ENCODE assay signal across 11 cellular contexts in genomic region chr6:2865270-2866182, GRCh38. TPM values are rescaled to one million over a fixed set of nuclear protein-coding genes. Genes with fewer than 3 reads are reported as not detected.
DNase-seq lines count a peak whose midpoint lies in the region; ATAC-seq, FAIRE-seq and TF ChIP-seq lines count a peak whose summit lies in the region.
"Had no signal": no experiment of that assay in that cellular context is flagged by ENCODE, and none has a peak within 500 bp of the region (broad histone marks: within the 10 kb centered on the region; RNA-seq: fewer than 3 reads in every experiment).

No MANE protein-coding gene starts in this region.

- no peaks in the 10 kb centered on the region for H3K9me1 ChIP-seq in keratinocyte (ENCODE audit: control insufficient read depth, extremely low read depth, insufficient read depth, low read length)

- H3K4me2 ChIP-seq in keratinocyte (ENCODE audit: control insufficient read depth, extremely low read depth, insufficient read depth, low read depth, low read length), result peak overlapping the region; percentile 57

- H3K36me3 ChIP-seq in adipocyte (ENCODE audit: control insufficient read depth, insufficient read depth, low read length, severe bottlenecking), result no peaks in the 10 kb centered on the region
- H3K36me3 ChIP-seq in keratinocyte (ENCODE audit: control insufficient read depth in 2 of 2, extremely low read depth in 1 of 2, insufficient read depth in 2 of 2, low read length in 2 of 2), result no peaks in the 10 kb centered on the region

- ATAC-seq in stimulated activated effector memory CD8-positive, alpha-beta T cell treated with anti-CD3 and anti-CD28 coated beads, Interleukin-12 subunit alpha, Interleukin-12 subunit beta, amount 100 ng/mL, for 72 hours, result no peak
- ATAC-seq: activated naive CD8-positive, alpha-beta T cell treated with anti-CD3 and anti-CD28 coated beads, Interleukin-2, amount 50 U/mL, for 24 hours had no signal

- peak overlapping the region; percentile 20 for H2AFZ ChIP-seq in keratinocyte (ENCODE audit: control insufficient read depth, low read length)

- H3K9me3 ChIP-seq in adipocyte (ENCODE audit: control insufficient read depth, low read length), result no peaks in the 10 kb centered on the region
- no peaks in the 10 kb centered on the region for H3K9me3 ChIP-seq in keratinocyte (ENCODE audit: control insufficient read depth, low read depth, low read length)

- peak; percentile 22 for DNase-seq in HCEC 1CT
- no peak for DNase-seq in adipocyte (ENCODE audit: low read depth)
- DNase-seq in keratinocyte (ENCODE audit: low read depth, low spot score), result no peak
- DNase-seq in stimulated activated effector memory CD8-positive, alpha-beta T cell treated with anti-CD3 and anti-CD28 coated beads, Interleukin-12 subunit alpha, Interleukin-12 subunit beta, amount 100 ng/mL, for 72 hours (ENCODE audit: low spot score in 2 of 2), result no peak
- DNase-seq in NCI-H1930 (lab: John Stamatoyannopoulos, UW), result no peak
- DNase-seq in stimulated activated CD4-positive, alpha-beta T cell treated with anti-CD3 and anti-CD28 coated beads, Interleukin-15, amount 100 ng/mL, for 24 hours, result no peak
- DNase-seq in GF-D8 (lab: John Stamatoyannopoulos, UW), result no peak
- DNase-seq: activated CD4-positive, alpha-beta T cell treated with anti-CD3 and anti-CD28 coated beads, Interleukin-2, amount 50 U/mL, for 48 hours; activated naive CD8-positive, alpha-beta T cell treated with anti-CD3 and anti-CD28 coated beads, Interleukin-2, amount 50 U/mL, for 24 hours; NCI-H446 had no signal

- no peak overlapping the region for H3K27ac ChIP-seq in keratinocyte (ENCODE audit: control insufficient read depth, insufficient read depth, low read length)
- H3K27ac ChIP-seq: SK-N-MC had no signal

- H3K4me3 ChIP-seq in adipocyte (ENCODE audit: low read length), result peak overlapping the region; percentile 76
- peak overlapping the region in 1 of 3 experiments; percentile 6 for H3K4me3 ChIP-seq in keratinocyte (ENCODE audit: control insufficient read depth in 2 of 3, extremely low read depth in 1 of 3, insufficient read depth in 2 of 3, low read depth in 1 of 3, low read length in 3 of 3)
- H3K4me3 ChIP-seq: SK-N-MC had no signal

- H3K27me3 ChIP-seq in adipocyte (replicated peaks; ENCODE audit: control insufficient read depth, insufficient read depth, low read length) (no peaks in the 10 kb centered on the region), keratinocyte (ENCODE audit: control insufficient read depth, extremely low read depth, insufficient read depth, low read length) (no peaks in the 10 kb centered on the region)

- dilution Hi-C loops in keratinocyte (cut with MboI; ENCODE audit: extremely low pct_ligation_motif_present, low sequenced_read_pairs), result no loop called here

- no peaks in the 10 kb centered on the region for H3K79me2 ChIP-seq in keratinocyte (ENCODE audit: control insufficient read depth, insufficient read depth, low read length)

- H3K36me3 Mint-ChIP-seq in stimulated activated effector memory CD8-positive, alpha-beta T cell treated with anti-CD3 and anti-CD28 coated beads, Interleukin-12 subunit alpha, Interleukin-12 subunit beta, amount 100 ng/mL, for 72 hours, result peaks cover 7% of the 10 kb centered on the region

- H3K9ac ChIP-seq in adipocyte (ENCODE audit: low read length), result peak overlapping the region; percentile 65
- H3K9ac ChIP-seq in keratinocyte (ENCODE audit: control insufficient read depth, extremely low read depth, insufficient read depth, low read length), result no peak overlapping the region

- no peak for TF ChIP-seq CTCF in keratinocyte (optimal IDR thresholded peaks at IDR 0.05 in 1 of 3, IDR thresholded peaks at IDR 0.05 in 1 of 3, conservative IDR thresholded peaks at IDR 0.05 in 1 of 3; ENCODE audit: extremely low read depth in 1 of 3, insufficient read depth in 2 of 3, low read length in 3 of 3)

- no peak for FAIRE-seq in keratinocyte (lab: Jason Lieb, UNC)

- H3K4me3 Mint-ChIP-seq in stimulated activated effector memory CD8-positive, alpha-beta T cell treated with anti-CD3 and anti-CD28 coated beads, Interleukin-12 subunit alpha, Interleukin-12 subunit beta, amount 100 ng/mL, for 72 hours, result no peak overlapping the region
- H3K4me3 Mint-ChIP-seq: activated naive CD8-positive, alpha-beta T cell treated with anti-CD3 and anti-CD28 coated beads, Interleukin-2, amount 50 U/mL, for 24 hours had no signal

- no peaks in the 10 kb centered on the region for H4K20me1 ChIP-seq in keratinocyte (ENCODE audit: control insufficient read depth, extremely low read depth, insufficient read depth, low read length)

- H3K9me3 Mint-ChIP-seq in stimulated activated effector memory CD8-positive, alpha-beta T cell treated with anti-CD3 and anti-CD28 coated beads, Interleukin-12 subunit alpha, Interleukin-12 subunit beta, amount 100 ng/mL, for 72 hours, result no peaks in the 10 kb centered on the region
- H3K9me3 Mint-ChIP-seq: activated naive CD8-positive, alpha-beta T cell treated with anti-CD3 and anti-CD28 coated beads, Interleukin-2, amount 50 U/mL, for 24 hours had no signal

- H3K4me1 ChIP-seq in adipocyte (ENCODE audit: control insufficient read depth, insufficient read depth, low read length) (peaks cover 16% of the 10 kb centered on the region), keratinocyte (ENCODE audit: control insufficient read depth, extremely low read depth, insufficient read depth, low read length) (peaks cover 13% of the 10 kb centered on the region)

- H3K27ac Mint-ChIP-seq in stimulated activated effector memory CD8-positive, alpha-beta T cell treated with anti-CD3 and anti-CD28 coated beads, Interleukin-12 subunit alpha, Interleukin-12 subunit beta, amount 100 ng/mL, for 72 hours, result peak overlapping the region; percentile 32

- H3K4me1 Mint-ChIP-seq in stimulated activated effector memory CD8-positive, alpha-beta T cell treated with anti-CD3 and anti-CD28 coated beads, Interleukin-12 subunit alpha, Interleukin-12 subunit beta, amount 100 ng/mL, for 72 hours, result peaks cover 49% of the 10 kb centered on the region

RNA-seq across cellular contexts. Expression of gene SERPINB1, which starts 23.9 kb away (rescaled TPM):
- 38.4 to 76.0 TPM (median 71.9 TPM) in 3 replicates for polyA plus RNA-seq in keratinocyte
- 13.5 TPM for polyA plus RNA-seq in keratinocyte (2011; ENCODE audit: low read depth)
- 46.9 and 80.2 TPM in 2 replicates for polyA plus RNA-seq in keratinocyte (2011; cell fraction: cytosol; rRNA removed)
- 31.5 and 46.9 TPM in 2 replicates for polyA plus RNA-seq in keratinocyte (2011; cell fraction: nucleus; rRNA removed)
- 8.0 and 64.9 TPM in 2 replicates for polyA plus RNA-seq in keratinocyte (2012; ENCODE audit: low replicate concordance)
- polyA minus RNA-seq in keratinocyte, result 9.1 to 34.9 TPM (median 24.7 TPM) in 3 replicates
- 33.0 TPM for polyA minus RNA-seq in keratinocyte (2011; cell fraction: cytosol; rRNA and poly(A)+ RNA removed)
- polyA minus RNA-seq in keratinocyte (2011; cell fraction: nucleus; rRNA and poly(A)+ RNA removed), result 11.6 and 16.4 TPM in 2 replicates

RNA-seq across cellular contexts. Expression of gene SERPINB9, which starts 37.6 kb away (rescaled TPM):
- polyA plus RNA-seq in keratinocyte, result 0.20 to 0.39 TPM (median 0.32 TPM) in 3 replicates
- polyA plus RNA-seq in keratinocyte (2011; ENCODE audit: low read depth), result 0.12 TPM
- 0.16 and 0.30 TPM in 2 replicates for polyA plus RNA-seq in keratinocyte (2011; cell fraction: cytosol; rRNA removed)
- 0.23 and 0.31 TPM in 2 replicates for polyA plus RNA-seq in keratinocyte (2011; cell fraction: nucleus; rRNA removed)
- polyA plus RNA-seq in keratinocyte (2012; ENCODE audit: low replicate concordance), result 0.14 and 0.37 TPM in 2 replicates
- 0.46 to 0.56 TPM (median 0.48 TPM) in 3 replicates for polyA minus RNA-seq in keratinocyte
- polyA minus RNA-seq in keratinocyte (2011; cell fraction: cytosol; rRNA and poly(A)+ RNA removed), result not detected
- polyA minus RNA-seq in keratinocyte (2011; cell fraction: nucleus; rRNA and poly(A)+ RNA removed), result 0.39 TPM in 1 of 2 replicates, not detected in the other
